In genomic region chr12:3150820-3151590, GRCh38 we compare ENCODE assay signal across 12 cellular contexts.
DNase-seq lines count a peak whose midpoint lies in the region; ATAC-seq and TF ChIP-seq lines count a peak whose summit lies in the region.
"Had no signal": no experiment of that assay in that cellular context is flagged by ENCODE, and none has a peak within 500 bp of the region (broad histone marks: within the 10 kb centered on the region; RNA-seq: fewer than 3 reads in every experiment).

No MANE protein-coding gene starts in this region.

- H3K27ac ChIP-seq in osteoblast (ENCODE audit: low read depth, low read length) = peak overlapping the region; percentile 57

- no peaks in the 10 kb centered on the region for H3K9me3 ChIP-seq in NT2/D1 (ENCODE audit: insufficient read depth, low read length)
- H3K9me3 ChIP-seq in osteoblast (ENCODE audit: low read depth, low read length) = no peaks in the 10 kb centered on the region

- H2AFZ ChIP-seq in osteoblast (ENCODE audit: low read length) = no peak overlapping the region

- H3K4me1 ChIP-seq in NT2/D1 (ENCODE audit: insufficient read depth, insufficient read length) (peaks cover 31% of the 10 kb centered on the region), osteoblast (ENCODE audit: insufficient read depth, low read length) (peaks cover 22% of the 10 kb centered on the region)

- peaks cover 16% of the 10 kb centered on the region for H4K20me1 ChIP-seq in osteoblast (ENCODE audit: insufficient read depth, low read length)

- TF ChIP-seq CTCF in fibroblast of the aortic adventitia (IDR thresholded peaks at IDR 0.05; ENCODE audit: insufficient read depth, low read length) (no peak), osteoblast (IDR thresholded peaks at IDR 0.05; ENCODE audit: extremely low read depth, low read depth, low read length) (no peak)

- H3K79me2 ChIP-seq in osteoblast (ENCODE audit: insufficient read depth, low read length) = no peaks in the 10 kb centered on the region

- peak overlapping the region; percentile 21 for H3K4me3 ChIP-seq in NT2/D1 (ENCODE audit: insufficient read length, low read depth)
- peak overlapping the region; percentile 9 for H3K4me3 ChIP-seq in fibroblast of the aortic adventitia (ENCODE audit: low read depth, low read length)
- peak overlapping the region; percentile 42 for H3K4me3 ChIP-seq in osteoblast (ENCODE audit: insufficient read depth, low read length)

- no peak for ATAC-seq in HG02678 (IDR thresholded peaks at IDR 0.05; ENCODE audit: unreplicated experiment)
- ATAC-seq: CD8-positive, alpha-beta T cell had no signal

- DNase-seq in DMS79 treated with DMSO at 0.1 percent for 48 hours (lab: John Stamatoyannopoulos, UW) (peak; percentile 69), NT2/D1 (ENCODE audit: low read depth, low spot score) (peak; percentile 85), fibroblast of the aortic adventitia (ENCODE audit: low read depth) (peak; percentile 69), osteoblast (ENCODE audit: insufficient read length, low spot score, missing footprints) (peak; percentile 91), C1 segment of cervical spinal cord (lab: John Stamatoyannopoulos, UW) (no peak), NAMALWA (ENCODE audit: low spot score) (no peak), GF-D8 (lab: John Stamatoyannopoulos, UW) (no peak)
- DNase-seq: activated CD4-positive, alpha-beta T cell treated with anti-CD3 and anti-CD28 coated beads, Interleukin-2, amount 10 ng/mL, durations not matched to agents 7 days and 5 days; activated naive CD4-positive, alpha-beta T cell treated with anti-CD3 and anti-CD28 coated beads for 36 hours; CD8-positive, alpha-beta T cell; NCI-H1694 had no signal

- H3K36me3 ChIP-seq in NT2/D1 (ENCODE audit: insufficient read depth, insufficient read length, low read length) = peaks cover 9% of the 10 kb centered on the region
- H3K36me3 ChIP-seq in osteoblast (ENCODE audit: insufficient read depth, low read length) = no peaks in the 10 kb centered on the region

- H3K27me3 ChIP-seq in NT2/D1 (ENCODE audit: insufficient read depth, insufficient read length) (no peaks in the 10 kb centered on the region), osteoblast (ENCODE audit: insufficient read depth, low read length) (peaks cover 3% of the 10 kb centered on the region)

- H3K9ac ChIP-seq in NT2/D1 (ENCODE audit: insufficient read length, low read depth) = peak overlapping the region; percentile 52

- H3K4me2 ChIP-seq in osteoblast (ENCODE audit: insufficient read depth, low read length) = peak overlapping the region; percentile 72

Comparison
In these comparisons a context has a peak if more than half of its experiments do, and no peak if none do; other contexts are left out.
1. DNase-seq: peak in DMS79 treated with DMSO at 0.1 percent for 48 hours (single experiment), NT2/D1 (single experiment), fibroblast of the aortic adventitia (single experiment) and osteoblast (single experiment); none in C1 segment of cervical spinal cord (0 of 14), NAMALWA (single experiment) and GF-D8 (single experiment).
2. Peak in every context shown above with its lines, with median percentiles within 50 percentile points of each other: H3K4me3 ChIP-seq.